ENCODE assay signal across 15 cellular contexts in the genomic region with DNA sequence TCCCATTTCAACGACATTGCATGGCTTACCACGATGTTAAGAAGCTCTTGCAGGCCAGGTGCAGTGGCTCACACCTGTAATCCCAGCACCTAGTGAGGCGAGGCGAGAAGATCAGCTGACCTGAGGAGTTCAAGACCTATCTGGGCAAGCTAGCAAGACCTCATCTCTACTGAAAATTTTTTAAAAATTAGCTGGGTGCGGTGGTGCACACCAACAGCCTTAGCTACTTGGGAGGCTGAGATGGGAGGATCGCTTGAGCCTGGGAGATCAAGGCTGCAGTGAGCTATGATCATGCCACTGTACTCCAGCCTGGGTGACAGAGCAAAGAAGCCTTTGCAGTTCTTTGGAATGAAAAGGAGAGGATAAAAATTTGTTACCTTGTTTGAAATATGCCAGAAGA. TPM values are rescaled to one million over a fixed set of nuclear protein-coding genes. Genes with fewer than 3 reads are reported as not detected.
DNase-seq lines count a peak whose midpoint lies in the region; ATAC-seq, FAIRE-seq and TF ChIP-seq lines count a peak whose summit lies in the region.
"Not testable (repeated sequence)": the region's sequence is repeated elsewhere in the genome, so short reads cannot be mapped to it uniquely, and the experiment has no call there.
"Had no signal": no experiment of that assay in that cellular context is flagged by ENCODE, and none has a peak within 500 bp of the region (broad histone marks: within the 10 kb centered on the region; RNA-seq: fewer than 3 reads in every experiment).

No MANE protein-coding gene starts in this region.

- H3K4me1 Mint-ChIP-seq in natural killer cell treated with Interleukin-12 subunit alpha and Interleukin-12 subunit beta and Interleukin-15 and Interleukin-18, amount 100 ng/mL, for 72 hours (ENCODE audit: low read depth in 2 of 2) = not testable (repeated sequence)

- FAIRE-seq in kidney (lab: Jason Lieb, UNC) = not testable (repeated sequence)

- H3K27me3 ChIP-seq in esophagus muscularis mucosa; lung (ENCODE audit: control insufficient read depth, insufficient read depth); upper lobe of right lung: not testable (repeated sequence)

- not testable (repeated sequence) for H3K9me3 Mint-ChIP-seq in natural killer cell treated with Interleukin-12 subunit alpha and Interleukin-12 subunit beta and Interleukin-15 and Interleukin-18, amount 100 ng/mL, for 72 hours

- ATAC-seq in lung (ENCODE audit: insufficient read depth, low FRiP score); natural killer cell treated with Interleukin-12 subunit alpha and Interleukin-12 subunit beta and Interleukin-15 and Interleukin-18, amount 100 ng/mL, for 72 hours; sciatic nerve; upper lobe of right lung: not testable (repeated sequence)

- not testable (repeated sequence) for TF ChIP-seq EP300 in esophagus muscularis mucosa (IDR thresholded peaks at IDR 0.05)

- H3K4me3 ChIP-seq in esophagus muscularis mucosa; kidney (ENCODE audit: low read length in 2 of 2); lung; upper lobe of right lung: not testable (repeated sequence)

- not testable (repeated sequence) for H3K36me3 Mint-ChIP-seq in natural killer cell treated with Interleukin-12 subunit alpha and Interleukin-12 subunit beta and Interleukin-15 and Interleukin-18, amount 100 ng/mL, for 72 hours

- not testable (repeated sequence) for H3K9ac ChIP-seq in kidney (ENCODE audit: low read length in 2 of 2)

- not testable (repeated sequence) for H3K4me3 Mint-ChIP-seq in natural killer cell treated with Interleukin-12 subunit alpha and Interleukin-12 subunit beta and Interleukin-15 and Interleukin-18, amount 100 ng/mL, for 72 hours

- not testable (repeated sequence) for TF ChIP-seq CTCF in esophagus muscularis mucosa (IDR thresholded peaks at IDR 0.05); kidney (IDR thresholded peaks at IDR 0.05; ENCODE audit: borderline replicate concordance, extremely low read depth, insufficient read depth); lung (IDR thresholded peaks at IDR 0.05; ENCODE audit: control extremely low read depth, extremely low read depth); upper lobe of right lung (IDR thresholded peaks at IDR 0.05)

- TF ChIP-seq POLR2A in esophagus muscularis mucosa (IDR thresholded peaks at IDR 0.05; ENCODE audit: low read depth) = not testable (repeated sequence)

- not testable (repeated sequence) for H3K4me1 ChIP-seq in esophagus muscularis mucosa; kidney (ENCODE audit: control insufficient read depth in 1 of 2, insufficient read depth in 1 of 2, low read depth in 1 of 2, low read length in 2 of 2); lung (ENCODE audit: control insufficient read depth in 2 of 2, insufficient read depth in 2 of 2, low read length in 2 of 2); upper lobe of right lung

- not testable (repeated sequence) for H3K36me3 ChIP-seq in esophagus muscularis mucosa; kidney (ENCODE audit: control insufficient read depth in 1 of 2, insufficient read depth in 2 of 2, low read length in 2 of 2); lung (ENCODE audit: control insufficient read depth in 2 of 2, insufficient read depth in 2 of 2, low read length in 2 of 2); upper lobe of right lung

- not testable (repeated sequence) for H3K9me3 ChIP-seq in esophagus muscularis mucosa; kidney (ENCODE audit: control insufficient read depth in 1 of 2, low read length in 2 of 2); lung (ENCODE audit: control insufficient read depth in 2 of 2, insufficient read depth in 1 of 2, low read length in 1 of 2); upper lobe of right lung

- WGBS in esophagus muscularis mucosa = 61% methylated on average over 6 of the region's 6 CpGs
- 76 to 83% methylated on average over 4 to 6 of the region's 6 CpGs for WGBS in lung, 2 donors

- H3K27ac Mint-ChIP-seq in natural killer cell treated with Interleukin-12 subunit alpha and Interleukin-12 subunit beta and Interleukin-15 and Interleukin-18, amount 100 ng/mL, for 72 hours = not testable (repeated sequence)

- intact Hi-C loops in esophagus muscularis mucosa (cut with DNase I); kidney (cut with DNase I); sciatic nerve (cut with DNase I); upper lobe of right lung (cut with DNase I): not testable (repeated sequence)

- peak; percentile 1 for DNase-seq in activated CD4-positive, alpha-beta T cell treated with anti-CD3 and anti-CD28 coated beads for 48 hours
- DNase-seq in activated gamma-delta T cell treated with Interleukin-2 at 50 U/mL for 16 hours (peak; percentile 0), esophagus muscularis mucosa (ENCODE audit: extremely low spot score) (peak; percentile 84), kidney (peak; percentile 18), lung (ENCODE audit: low spot score) (peak; percentile 27), sciatic nerve (ENCODE audit: low spot score) (peak; percentile 7), upper lobe of right lung (peak; percentile 40)
- DNase-seq in natural killer cell treated with Interleukin-12 subunit alpha and Interleukin-12 subunit beta and Interleukin-15 and Interleukin-18, amount 100 ng/mL, for 72 hours (ENCODE audit: low spot score) = peak; percentile 18

- not testable (repeated sequence) for H3K27me3 Mint-ChIP-seq in natural killer cell treated with Interleukin-12 subunit alpha and Interleukin-12 subunit beta and Interleukin-15 and Interleukin-18, amount 100 ng/mL, for 72 hours

- not testable (repeated sequence) for H3K27ac ChIP-seq in esophagus muscularis mucosa (replicated peaks in 1 of 4); kidney (ENCODE audit: low read depth in 2 of 2, low read length in 2 of 2); lung (ENCODE audit: low read depth in 1 of 2, low read length in 1 of 2); upper lobe of right lung

RNA-seq across cellular contexts. Expression of a gene that starts 21.4 kb away (rescaled TPM):
- total RNA-seq in esophagus muscularis mucosa (under 1 TPM in 1 of 4 donors, not detected in 3; 0.17 TPM), kidney (not detected), lung (1 to 10 TPM; 4.3 to 4.4 TPM), sciatic nerve (not detected), upper lobe of right lung (4.1 TPM)
- polyA plus RNA-seq in kidney (ENCODE audit: insufficient read depth, low read depth, low replicate concordance) (not detected), lung (10 to 100 TPM in 1 of 2 donors, 1 to 10 TPM in 1; 2.7 to 15.6 TPM)
- total RNA-seq in natural killer cell treated with Interleukin-12 subunit alpha and Interleukin-12 subunit beta and Interleukin-15 and Interleukin-18, amount 100 ng/mL, for 72 hours = not detected
- total RNA-seq: A673; CD4-positive, alpha-beta memory T cell; Daoy; GM23248; H4 had no signal
- polyA plus RNA-seq: AG04450; CD14-positive monocyte; CD4-positive, alpha-beta memory T cell; GM23248 had no signal

RNA-seq across cellular contexts. Expression of a gene that starts 32.3 kb away (rescaled TPM):
- not detected for total RNA-seq in esophagus muscularis mucosa
- total RNA-seq in kidney = not detected
- polyA plus RNA-seq in kidney (ENCODE audit: insufficient read depth, low read depth, low replicate concordance) = not detected
- 10 to 100 TPM; 22.2 to 29.3 TPM for total RNA-seq in lung
- polyA plus RNA-seq in lung = 10 to 100 TPM; 30.7 to 71.2 TPM
- not detected for total RNA-seq in natural killer cell treated with Interleukin-12 subunit alpha and Interleukin-12 subunit beta and Interleukin-15 and Interleukin-18, amount 100 ng/mL, for 72 hours
- not detected for total RNA-seq in sciatic nerve
- total RNA-seq in upper lobe of right lung = 8.7 TPM
- total RNA-seq: A673; CD4-positive, alpha-beta memory T cell; Daoy; GM23248; H4 had no signal
- polyA plus RNA-seq: AG04450; CD14-positive monocyte; CD4-positive, alpha-beta memory T cell; GM23248 had no signal

Comparison
In these comparisons a context has a peak if more than half of its experiments do, and no peak if none do; other contexts are left out.
1. DNase-seq: peak in every context shown above with its lines; median percentile 84 in esophagus muscularis mucosa; 40 in upper lobe of right lung; 27 in lung; 18 in kidney; 18 in natural killer cell treated with Interleukin-12 subunit alpha and Interleukin-12 subunit beta and Interleukin-15 and Interleukin-18, amount 100 ng/mL, for 72 hours; 7 in sciatic nerve; 1 in activated CD4-positive, alpha-beta T cell treated with anti-CD3 and anti-CD28 coated beads for 48 hours; 0 in activated gamma-delta T cell treated with Interleukin-2 at 50 U/mL for 16 hours.